25 cellular contexts compared by ENCODE assay signal in the genomic region with DNA sequence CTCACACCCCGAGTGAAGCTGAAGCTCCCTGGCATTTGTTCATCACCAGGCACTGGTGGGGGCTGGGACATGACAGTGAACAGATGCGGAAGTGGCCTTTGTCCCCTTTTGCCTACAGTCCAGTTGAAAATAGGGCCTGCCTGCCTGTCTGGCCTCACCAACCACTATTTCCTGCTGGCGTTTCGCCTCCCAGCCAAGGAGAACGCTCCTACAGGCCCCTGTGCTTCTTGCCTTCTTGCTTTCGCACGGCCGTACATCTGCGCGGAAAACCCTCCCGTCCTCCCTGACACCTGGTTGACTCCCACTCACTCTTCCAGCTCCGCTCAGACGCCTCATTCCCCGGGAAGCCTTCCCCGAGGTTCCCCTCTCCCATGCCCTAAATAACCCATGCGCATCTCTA.
DNase-seq lines count a peak whose midpoint lies in the region; ATAC-seq and TF ChIP-seq lines count a peak whose summit lies in the region.
"Had no signal": no experiment of that assay in that cellular context is flagged by ENCODE, and none has a peak within 500 bp of the region (broad histone marks: within the 10 kb centered on the region; RNA-seq: fewer than 3 reads in every experiment).

No MANE protein-coding gene starts in this region.

- TF ChIP-seq POLR2A in upper lobe of left lung (IDR thresholded peaks at IDR 0.05): no peak

- H3K27me3 ChIP-seq in heart right ventricle (no peaks in the 10 kb centered on the region), upper lobe of left lung (no peaks in the 10 kb centered on the region)
- no peaks in the 10 kb centered on the region for H3K27me3 ChIP-seq in effector memory CD4-positive, alpha-beta T cell (replicated peaks; ENCODE audit: control insufficient read depth, insufficient read depth, low read length, poor library complexity, severe bottlenecking)
- H3K27me3 ChIP-seq: BLaER1, stomach, vagina had no signal

- H3K4me3 ChIP-seq in heart right ventricle: no peak overlapping the region
- no peak overlapping the region for H3K4me3 ChIP-seq in upper lobe of left lung
- H3K4me3 ChIP-seq in effector memory CD4-positive, alpha-beta T cell (ENCODE audit: insufficient read depth, low read depth, low read length, poor library complexity, severe bottlenecking): no peak overlapping the region
- H3K4me3 ChIP-seq: A549, BLaER1, PC-9, SK-N-MC, stomach, vagina had no signal

- peaks cover 0 to 5% of the 10 kb centered on the region in 2 donors for H3K9me3 Mint-ChIP-seq in activated T-cell treated with anti-CD3 and anti-CD28 coated beads, Interleukin-2, amount 50 U/mL, for 72 hours

- H3K27ac ChIP-seq in heart right ventricle (no peak overlapping the region), upper lobe of left lung (peak overlapping the region in 2 of 4 donors; percentile 7 to 48)
- no peak overlapping the region for H3K27ac ChIP-seq in effector memory CD4-positive, alpha-beta T cell (ENCODE audit: insufficient read depth, low read length, poor library complexity, severe bottlenecking)
- H3K27ac ChIP-seq: A549, BLaER1, PC-9, SK-N-MC, stomach, vagina had no signal

- H3K4me1 Mint-ChIP-seq in activated T-cell treated with anti-CD3 and anti-CD28 coated beads, Interleukin-2, amount 50 U/mL, for 72 hours (ENCODE audit: low read depth): peaks cover 5% of the 10 kb centered on the region

- no peak for TF ChIP-seq CTCF in heart right ventricle (IDR thresholded peaks at IDR 0.05)
- no peak for TF ChIP-seq CTCF in upper lobe of left lung (IDR thresholded peaks at IDR 0.05)

- H3K36me3 Mint-ChIP-seq in activated T-cell treated with anti-CD3 and anti-CD28 coated beads, Interleukin-2, amount 50 U/mL, for 72 hours (ENCODE audit: insufficient read depth in 2 of 2): no peaks in the 10 kb centered on the region
- H3K36me3 Mint-ChIP-seq: activated naive CD8-positive, alpha-beta T cell treated with anti-CD3 and anti-CD28 coated beads for 36 hours; naive B cell had no signal

- 43 to 54% methylated on average over 16 of the region's 16 CpGs for WGBS in heart right ventricle, 2 donors
- whole genome bisulfite sequencing in upper lobe of left lung, 2 donors: 61 to 87% methylated on average over 16 of the region's 16 CpGs

- peak in 5 of 8 donors; percentile 29 to 48 (median 46) for ATAC-seq in heart right ventricle
- ATAC-seq in left ventricle myocardium superior: no peak
- peak in 1 of 2 donors; percentile 51 for ATAC-seq in upper lobe of left lung (ENCODE audit: low FRiP score in 2 of 2)
- no peak for ATAC-seq in GM18502 (IDR thresholded peaks at IDR 0.05; ENCODE audit: poor library complexity, unreplicated experiment)
- ATAC-seq in activated T-cell treated with anti-CD3 and anti-CD28 coated beads, Interleukin-2, amount 50 U/mL, for 72 hours (replicated peaks in 1 of 2): no peak
- ATAC-seq: A549, HCT116 had no signal

- H3K9me3 ChIP-seq in heart right ventricle: peaks cover 0 to 12% (median 0%) of the 10 kb centered on the region in 11 donors
- H3K9me3 ChIP-seq in upper lobe of left lung: no peaks in the 10 kb centered on the region
- H3K9me3 ChIP-seq in effector memory CD4-positive, alpha-beta T cell (ENCODE audit: control insufficient read depth, low read length): no peaks in the 10 kb centered on the region
- H3K9me3 ChIP-seq: stomach, vagina had no signal

- H3K36me3 ChIP-seq in heart right ventricle (no peaks in the 10 kb centered on the region), upper lobe of left lung (no peaks in the 10 kb centered on the region)
- H3K36me3 ChIP-seq in effector memory CD4-positive, alpha-beta T cell (ENCODE audit: control insufficient read depth, insufficient read depth, low read length): no peaks in the 10 kb centered on the region
- H3K36me3 ChIP-seq: BLaER1, stomach, vagina had no signal

- TF ChIP-seq EP300 in upper lobe of left lung (IDR thresholded peaks at IDR 0.05): no peak

- H3K4me1 ChIP-seq in heart right ventricle (peaks cover 0 to 12% (median 4%) of the 10 kb centered on the region in 9 donors), upper lobe of left lung (no peaks in the 10 kb centered on the region)
- H3K4me1 ChIP-seq in effector memory CD4-positive, alpha-beta T cell (ENCODE audit: control insufficient read depth, insufficient read depth, low read length, poor library complexity, severe bottlenecking): no peaks in the 10 kb centered on the region
- H3K4me1 ChIP-seq: A549, BLaER1, stomach, vagina had no signal

- no peak overlapping the region for H3K27ac Mint-ChIP-seq in activated T-cell treated with anti-CD3 and anti-CD28 coated beads, Interleukin-2, amount 50 U/mL, for 72 hours
- H3K27ac Mint-ChIP-seq: activated naive CD8-positive, alpha-beta T cell treated with anti-CD3 and anti-CD28 coated beads for 36 hours had no signal

- intact Hi-C loops in heart right ventricle (cut with DNase I) (no loop called here), left ventricle myocardium superior (cut with micrococcal nuclease) (no loop called here)

- H3K27me3 Mint-ChIP-seq in activated T-cell treated with anti-CD3 and anti-CD28 coated beads, Interleukin-2, amount 50 U/mL, for 72 hours (ENCODE audit: low read depth): no peaks in the 10 kb centered on the region
- H3K27me3 Mint-ChIP-seq: activated naive CD8-positive, alpha-beta T cell treated with anti-CD3 and anti-CD28 coated beads for 36 hours had no signal

- DNase-seq in heart right ventricle (no peak), left ventricle myocardium superior (no peak), hepatic stellate cell (ENCODE audit: low spot score) (peak; percentile 12), mucosa of gallbladder (ENCODE audit: low spot score) (peak; percentile 20), upper lobe of left lung (peak; percentile 18 to 39)
- DNase-seq in activated T-cell treated with anti-CD3 and anti-CD28 coated beads, Interleukin-2, amount 50 U/mL, for 72 hours: no peak
- DNase-seq in effector memory CD4-positive, alpha-beta T cell: no peak
- DNase-seq: activated CD4-positive, CD25-positive, alpha-beta regulatory T cell treated with anti-CD3 and anti-CD28 coated beads, Interleukin-2, amount 50 U/mL, for 72 hours; activated naive CD8-positive, alpha-beta T cell treated with anti-CD3 and anti-CD28 coated beads for 36 hours; Calu3; erythroblast; naive B cell; NCI-H1436 treated with DMSO at 0.1 percent for 48 hours; NCI-H748 treated with DMSO at 0.1 percent for 48 hours; PC-9; small intestine; stimulated activated CD4-positive, alpha-beta T cell treated with anti-CD3 and anti-CD28 coated beads, Interleukin-4, amount 100 ng/mL, for 1 hour; stomach; T1000 had no signal

- H3K4me3 Mint-ChIP-seq in activated T-cell treated with anti-CD3 and anti-CD28 coated beads, Interleukin-2, amount 50 U/mL, for 72 hours: no peak overlapping the region
- H3K4me3 Mint-ChIP-seq: activated naive CD8-positive, alpha-beta T cell treated with anti-CD3 and anti-CD28 coated beads for 36 hours had no signal

Comparison
In these comparisons a context has a peak if more than half of its experiments do, and no peak if none do; other contexts are left out.
1. ATAC-seq: peak in heart right ventricle (5 of 8); none in left ventricle myocardium superior (single experiment), GM18502 (single experiment) and activated T-cell treated with anti-CD3 and anti-CD28 coated beads, Interleukin-2, amount 50 U/mL, for 72 hours (0 of 2).
2. DNase-seq: peak in hepatic stellate cell (single experiment), mucosa of gallbladder (single experiment) and upper lobe of left lung (2 of 2); none in heart right ventricle (0 of 2), left ventricle myocardium superior (single experiment), activated T-cell treated with anti-CD3 and anti-CD28 coated beads, Interleukin-2, amount 50 U/mL, for 72 hours (0 of 2) and effector memory CD4-positive, alpha-beta T cell (0 of 3).